In the genomic region with DNA sequence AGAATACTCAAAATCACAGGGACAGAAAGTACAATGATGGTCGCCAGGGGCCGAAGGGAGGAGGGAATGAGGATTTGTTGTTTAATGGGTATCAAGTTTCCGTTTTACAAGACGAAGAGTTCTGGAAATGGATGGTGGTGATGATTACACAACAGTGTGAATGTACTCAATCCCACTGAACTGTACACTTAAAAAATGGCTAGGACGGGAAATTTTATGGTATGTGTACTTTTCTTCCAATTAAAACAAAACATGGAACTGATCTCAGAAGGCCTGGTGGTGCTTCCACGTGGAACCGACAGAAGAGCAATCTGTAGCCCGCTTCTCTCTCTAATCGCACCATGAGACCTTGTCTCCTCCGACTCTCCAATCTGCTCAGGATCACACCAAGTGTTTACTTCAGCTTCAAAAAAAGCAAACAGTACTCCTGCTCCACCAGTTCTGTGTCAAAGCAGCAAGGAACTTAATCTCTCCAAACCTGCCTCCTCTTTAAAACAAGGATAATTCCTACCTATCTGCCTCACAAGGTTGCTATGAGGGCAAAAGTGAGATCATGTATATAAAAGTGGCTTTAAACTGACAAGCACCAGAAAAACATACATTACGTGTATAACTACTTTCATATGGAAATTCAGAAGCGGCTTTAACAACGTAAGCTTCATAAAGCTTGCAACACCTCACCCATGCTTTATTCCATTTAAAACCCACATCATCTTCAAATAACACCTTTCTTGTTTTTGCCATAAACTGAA, we compare ENCODE assay signal across 1 cellular context.
A peak's percentile ranks its signal among the peaks of the same experiment; 100 is the strongest.
TF ChIP-seq lines count a peak whose summit lies in the region.

No MANE protein-coding gene starts in this region.

TF ChIP-seq in HepG2, 621 proteins besides CTCF, POLR2A, EP300 and RAD21 (continued from another document and continues in another):
- TF ChIP-seq SAP130 (CRISPR knock-in tag; IDR thresholded peaks at IDR 0.05; ENCODE audit: low read depth) (peak; percentile 37; the same call in 1 of the 2 replicates), SIX4 (CRISPR knock-in tag; IDR thresholded peaks at IDR 0.05) (peak; percentile 76), NCOA2 (CRISPR knock-in tag; IDR thresholded peaks at IDR 0.05) (no peak), ZKSCAN1 (IDR thresholded peaks at IDR 0.05; ENCODE audit: low read length) (no peak), PPARG (CRISPR knock-in tag; conservative IDR thresholded peaks at IDR 0.05) (no peak), NFATC3 (CRISPR knock-in tag; IDR thresholded peaks at IDR 0.05) (no peak), GATAD2A (CRISPR knock-in tag; IDR thresholded peaks at IDR 0.05) (peak; percentile 44), PRMT3 (CRISPR knock-in tag; IDR thresholded peaks at IDR 0.05; ENCODE audit: borderline replicate concordance, low read depth) (no peak), U2AF2 (IDR thresholded peaks at IDR 0.05; ENCODE audit: low read depth, low read length) (no peak), SIX1 (CRISPR knock-in tag; IDR thresholded peaks at IDR 0.05; ENCODE audit: borderline replicate concordance) (peak; percentile 99), ARHGAP35 (CRISPR knock-in tag; IDR thresholded peaks at IDR 0.05; ENCODE audit: borderline replicate concordance) (no peak), PAF1 (CRISPR knock-in tag; IDR thresholded peaks at IDR 0.05) (no peak), TEAD3 (CRISPR knock-in tag; optimal IDR thresholded peaks at IDR 0.05; ENCODE audit: borderline replicate concordance) (peak; percentile 34), SMYD3 (CRISPR knock-in tag; IDR thresholded peaks at IDR 0.05) (peak; percentile 77; the same call in 1 of the 2 replicates), DMAP1 (CRISPR knock-in tag; IDR thresholded peaks at IDR 0.05) (peak; percentile 28; the same call in 1 of the 2 replicates), ZNF12 (CRISPR knock-in tag; IDR thresholded peaks at IDR 0.05) (no peak), TCF7 (IDR thresholded peaks at IDR 0.05; ENCODE audit: low read depth) (no peak), SOX13 (IDR thresholded peaks at IDR 0.05) (no peak), SOX13 (CRISPR knock-in tag; conservative IDR thresholded peaks at IDR 0.05 in 1 of 2, IDR thresholded peaks at IDR 0.05 in 1 of 2) (peak in 1 of 2 experiments; percentile 17; a peak in 1 of 4 replicates), TARDBP (CRISPR knock-in tag; IDR thresholded peaks at IDR 0.05) (peak; percentile 51; the same call in 1 of the 2 replicates), RFX1 (IDR thresholded peaks at IDR 0.05) (no peak), CEBPB (IDR thresholded peaks at IDR 0.05; ENCODE audit: borderline replicate concordance, low read depth, low read length) (peak; percentile 80), REPIN1 (CRISPR knock-in tag; IDR thresholded peaks at IDR 0.05; ENCODE audit: borderline replicate concordance, low read depth) (peak; percentile 23; the same call in 1 of the 2 replicates), SMAD3 (CRISPR knock-in tag; IDR thresholded peaks at IDR 0.05) (0 out of 2 replicates have a peak, but pooled peaks have one; percentile 1), CEBPG (CRISPR knock-in tag; IDR thresholded peaks at IDR 0.05) (peak; percentile 81), ELF4 (CRISPR knock-in tag; IDR thresholded peaks at IDR 0.05; ENCODE audit: borderline replicate concordance) (0 out of 2 replicates have a peak, but pooled peaks have one; percentile 42)
- TF ChIP-seq, protein P1, sequence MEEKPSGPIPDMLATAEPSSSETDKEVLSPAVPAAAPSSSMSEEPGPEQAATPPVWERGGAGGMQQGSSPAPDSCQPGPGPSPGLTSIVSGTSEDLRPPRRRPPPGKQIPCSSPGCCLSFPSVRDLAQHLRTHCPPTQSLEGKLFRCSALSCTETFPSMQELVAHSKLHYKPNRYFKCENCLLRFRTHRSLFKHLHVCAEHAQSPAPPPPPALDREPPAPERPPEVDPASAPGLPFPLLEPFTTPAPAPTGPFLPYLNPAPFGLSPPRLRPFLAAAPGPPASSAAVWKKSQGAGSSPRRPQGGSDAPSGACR (CRISPR knock-in tag; IDR thresholded peaks at IDR 0.05) = no peak
- TF ChIP-seq, protein P2, sequence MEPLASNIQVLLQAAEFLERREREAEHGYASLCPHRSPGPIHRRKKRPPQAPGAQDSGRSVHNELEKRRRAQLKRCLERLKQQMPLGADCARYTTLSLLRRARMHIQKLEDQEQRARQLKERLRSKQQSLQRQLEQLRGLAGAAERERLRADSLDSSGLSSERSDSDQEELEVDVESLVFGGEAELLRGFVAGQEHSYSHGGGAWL (CRISPR knock-in tag; IDR thresholded peaks at IDR 0.05) = no peak
- TF ChIP-seq, protein P3, sequence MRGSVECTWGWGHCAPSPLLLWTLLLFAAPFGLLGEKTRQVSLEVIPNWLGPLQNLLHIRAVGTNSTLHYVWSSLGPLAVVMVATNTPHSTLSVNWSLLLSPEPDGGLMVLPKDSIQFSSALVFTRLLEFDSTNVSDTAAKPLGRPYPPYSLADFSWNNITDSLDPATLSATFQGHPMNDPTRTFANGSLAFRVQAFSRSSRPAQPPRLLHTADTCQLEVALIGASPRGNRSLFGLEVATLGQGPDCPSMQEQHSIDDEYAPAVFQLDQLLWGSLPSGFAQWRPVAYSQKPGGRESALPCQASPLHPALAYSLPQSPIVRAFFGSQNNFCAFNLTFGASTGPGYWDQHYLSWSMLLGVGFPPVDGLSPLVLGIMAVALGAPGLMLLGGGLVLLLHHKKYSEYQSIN (CRISPR knock-in tag; IDR thresholded peaks at IDR 0.05; ENCODE audit: borderline replicate concordance) = no peak
- TF ChIP-seq, protein P4, sequence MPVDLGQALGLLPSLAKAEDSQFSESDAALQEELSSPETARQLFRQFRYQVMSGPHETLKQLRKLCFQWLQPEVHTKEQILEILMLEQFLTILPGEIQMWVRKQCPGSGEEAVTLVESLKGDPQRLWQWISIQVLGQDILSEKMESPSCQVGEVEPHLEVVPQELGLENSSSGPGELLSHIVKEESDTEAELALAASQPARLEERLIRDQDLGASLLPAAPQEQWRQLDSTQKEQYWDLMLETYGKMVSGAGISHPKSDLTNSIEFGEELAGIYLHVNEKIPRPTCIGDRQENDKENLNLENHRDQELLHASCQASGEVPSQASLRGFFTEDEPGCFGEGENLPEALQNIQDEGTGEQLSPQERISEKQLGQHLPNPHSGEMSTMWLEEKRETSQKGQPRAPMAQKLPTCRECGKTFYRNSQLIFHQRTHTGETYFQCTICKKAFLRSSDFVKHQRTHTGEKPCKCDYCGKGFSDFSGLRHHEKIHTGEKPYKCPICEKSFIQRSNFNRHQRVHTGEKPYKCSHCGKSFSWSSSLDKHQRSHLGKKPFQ (CRISPR knock-in tag; IDR thresholded peaks at IDR 0.05; ENCODE audit: insufficient replicate concordance) = peak; percentile 14
- TF ChIP-seq, protein P5, sequence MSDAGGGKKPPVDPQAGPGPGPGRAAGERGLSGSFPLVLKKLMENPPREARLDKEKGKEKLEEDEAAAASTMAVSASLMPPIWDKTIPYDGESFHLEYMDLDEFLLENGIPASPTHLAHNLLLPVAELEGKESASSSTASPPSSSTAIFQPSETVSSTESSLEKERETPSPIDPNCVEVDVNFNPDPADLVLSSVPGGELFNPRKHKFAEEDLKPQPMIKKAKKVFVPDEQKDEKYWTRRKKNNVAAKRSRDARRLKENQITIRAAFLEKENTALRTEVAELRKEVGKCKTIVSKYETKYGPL (CRISPR knock-in tag; IDR thresholded peaks at IDR 0.05) = peak; percentile 74; the same call in 1 of the 2 replicates
- TF ChIP-seq, protein P6, sequence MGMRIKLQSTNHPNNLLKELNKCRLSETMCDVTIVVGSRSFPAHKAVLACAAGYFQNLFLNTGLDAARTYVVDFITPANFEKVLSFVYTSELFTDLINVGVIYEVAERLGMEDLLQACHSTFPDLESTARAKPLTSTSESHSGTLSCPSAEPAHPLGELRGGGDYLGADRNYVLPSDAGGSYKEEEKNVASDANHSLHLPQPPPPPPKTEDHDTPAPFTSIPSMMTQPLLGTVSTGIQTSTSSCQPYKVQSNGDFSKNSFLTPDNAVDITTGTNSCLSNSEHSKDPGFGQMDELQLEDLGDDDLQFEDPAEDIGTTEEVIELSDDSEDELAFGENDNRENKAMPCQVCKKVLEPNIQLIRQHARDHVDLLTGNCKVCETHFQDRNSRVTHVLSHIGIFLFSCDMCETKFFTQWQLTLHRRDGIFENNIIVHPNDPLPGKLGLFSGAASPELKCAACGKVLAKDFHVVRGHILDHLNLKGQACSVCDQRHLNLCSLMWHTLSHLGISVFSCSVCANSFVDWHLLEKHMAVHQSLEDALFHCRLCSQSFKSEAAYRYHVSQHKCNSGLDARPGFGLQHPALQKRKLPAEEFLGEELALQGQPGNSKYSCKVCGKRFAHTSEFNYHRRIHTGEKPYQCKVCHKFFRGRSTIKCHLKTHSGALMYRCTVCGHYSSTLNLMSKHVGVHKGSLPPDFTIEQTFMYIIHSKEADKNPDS (CRISPR knock-in tag; IDR thresholded peaks at IDR 0.05) = no peak
- TF ChIP-seq, protein P7, sequence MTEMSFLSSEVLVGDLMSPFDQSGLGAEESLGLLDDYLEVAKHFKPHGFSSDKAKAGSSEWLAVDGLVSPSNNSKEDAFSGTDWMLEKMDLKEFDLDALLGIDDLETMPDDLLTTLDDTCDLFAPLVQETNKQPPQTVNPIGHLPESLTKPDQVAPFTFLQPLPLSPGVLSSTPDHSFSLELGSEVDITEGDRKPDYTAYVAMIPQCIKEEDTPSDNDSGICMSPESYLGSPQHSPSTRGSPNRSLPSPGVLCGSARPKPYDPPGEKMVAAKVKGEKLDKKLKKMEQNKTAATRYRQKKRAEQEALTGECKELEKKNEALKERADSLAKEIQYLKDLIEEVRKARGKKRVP (CRISPR knock-in tag; IDR thresholded peaks at IDR 0.05) = peak in 1 of 2 experiments; percentile 60; a peak in 2 of 4 replicates
- TF ChIP-seq, protein P8, sequence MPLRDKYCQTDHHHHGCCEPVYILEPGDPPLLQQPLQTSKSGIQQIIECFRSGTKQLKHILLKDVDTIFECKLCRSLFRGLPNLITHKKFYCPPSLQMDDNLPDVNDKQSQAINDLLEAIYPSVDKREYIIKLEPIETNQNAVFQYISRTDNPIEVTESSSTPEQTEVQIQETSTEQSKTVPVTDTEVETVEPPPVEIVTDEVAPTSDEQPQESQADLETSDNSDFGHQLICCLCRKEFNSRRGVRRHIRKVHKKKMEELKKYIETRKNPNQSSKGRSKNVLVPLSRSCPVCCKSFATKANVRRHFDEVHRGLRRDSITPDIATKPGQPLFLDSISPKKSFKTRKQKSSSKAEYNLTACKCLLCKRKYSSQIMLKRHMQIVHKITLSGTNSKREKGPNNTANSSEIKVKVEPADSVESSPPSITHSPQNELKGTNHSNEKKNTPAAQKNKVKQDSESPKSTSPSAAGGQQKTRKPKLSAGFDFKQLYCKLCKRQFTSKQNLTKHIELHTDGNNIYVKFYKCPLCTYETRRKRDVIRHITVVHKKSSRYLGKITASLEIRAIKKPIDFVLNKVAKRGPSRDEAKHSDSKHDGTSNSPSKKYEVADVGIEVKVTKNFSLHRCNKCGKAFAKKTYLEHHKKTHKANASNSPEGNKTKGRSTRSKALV (CRISPR knock-in tag; IDR thresholded peaks at IDR 0.05) = no peak
- TF ChIP-seq, protein P9, sequence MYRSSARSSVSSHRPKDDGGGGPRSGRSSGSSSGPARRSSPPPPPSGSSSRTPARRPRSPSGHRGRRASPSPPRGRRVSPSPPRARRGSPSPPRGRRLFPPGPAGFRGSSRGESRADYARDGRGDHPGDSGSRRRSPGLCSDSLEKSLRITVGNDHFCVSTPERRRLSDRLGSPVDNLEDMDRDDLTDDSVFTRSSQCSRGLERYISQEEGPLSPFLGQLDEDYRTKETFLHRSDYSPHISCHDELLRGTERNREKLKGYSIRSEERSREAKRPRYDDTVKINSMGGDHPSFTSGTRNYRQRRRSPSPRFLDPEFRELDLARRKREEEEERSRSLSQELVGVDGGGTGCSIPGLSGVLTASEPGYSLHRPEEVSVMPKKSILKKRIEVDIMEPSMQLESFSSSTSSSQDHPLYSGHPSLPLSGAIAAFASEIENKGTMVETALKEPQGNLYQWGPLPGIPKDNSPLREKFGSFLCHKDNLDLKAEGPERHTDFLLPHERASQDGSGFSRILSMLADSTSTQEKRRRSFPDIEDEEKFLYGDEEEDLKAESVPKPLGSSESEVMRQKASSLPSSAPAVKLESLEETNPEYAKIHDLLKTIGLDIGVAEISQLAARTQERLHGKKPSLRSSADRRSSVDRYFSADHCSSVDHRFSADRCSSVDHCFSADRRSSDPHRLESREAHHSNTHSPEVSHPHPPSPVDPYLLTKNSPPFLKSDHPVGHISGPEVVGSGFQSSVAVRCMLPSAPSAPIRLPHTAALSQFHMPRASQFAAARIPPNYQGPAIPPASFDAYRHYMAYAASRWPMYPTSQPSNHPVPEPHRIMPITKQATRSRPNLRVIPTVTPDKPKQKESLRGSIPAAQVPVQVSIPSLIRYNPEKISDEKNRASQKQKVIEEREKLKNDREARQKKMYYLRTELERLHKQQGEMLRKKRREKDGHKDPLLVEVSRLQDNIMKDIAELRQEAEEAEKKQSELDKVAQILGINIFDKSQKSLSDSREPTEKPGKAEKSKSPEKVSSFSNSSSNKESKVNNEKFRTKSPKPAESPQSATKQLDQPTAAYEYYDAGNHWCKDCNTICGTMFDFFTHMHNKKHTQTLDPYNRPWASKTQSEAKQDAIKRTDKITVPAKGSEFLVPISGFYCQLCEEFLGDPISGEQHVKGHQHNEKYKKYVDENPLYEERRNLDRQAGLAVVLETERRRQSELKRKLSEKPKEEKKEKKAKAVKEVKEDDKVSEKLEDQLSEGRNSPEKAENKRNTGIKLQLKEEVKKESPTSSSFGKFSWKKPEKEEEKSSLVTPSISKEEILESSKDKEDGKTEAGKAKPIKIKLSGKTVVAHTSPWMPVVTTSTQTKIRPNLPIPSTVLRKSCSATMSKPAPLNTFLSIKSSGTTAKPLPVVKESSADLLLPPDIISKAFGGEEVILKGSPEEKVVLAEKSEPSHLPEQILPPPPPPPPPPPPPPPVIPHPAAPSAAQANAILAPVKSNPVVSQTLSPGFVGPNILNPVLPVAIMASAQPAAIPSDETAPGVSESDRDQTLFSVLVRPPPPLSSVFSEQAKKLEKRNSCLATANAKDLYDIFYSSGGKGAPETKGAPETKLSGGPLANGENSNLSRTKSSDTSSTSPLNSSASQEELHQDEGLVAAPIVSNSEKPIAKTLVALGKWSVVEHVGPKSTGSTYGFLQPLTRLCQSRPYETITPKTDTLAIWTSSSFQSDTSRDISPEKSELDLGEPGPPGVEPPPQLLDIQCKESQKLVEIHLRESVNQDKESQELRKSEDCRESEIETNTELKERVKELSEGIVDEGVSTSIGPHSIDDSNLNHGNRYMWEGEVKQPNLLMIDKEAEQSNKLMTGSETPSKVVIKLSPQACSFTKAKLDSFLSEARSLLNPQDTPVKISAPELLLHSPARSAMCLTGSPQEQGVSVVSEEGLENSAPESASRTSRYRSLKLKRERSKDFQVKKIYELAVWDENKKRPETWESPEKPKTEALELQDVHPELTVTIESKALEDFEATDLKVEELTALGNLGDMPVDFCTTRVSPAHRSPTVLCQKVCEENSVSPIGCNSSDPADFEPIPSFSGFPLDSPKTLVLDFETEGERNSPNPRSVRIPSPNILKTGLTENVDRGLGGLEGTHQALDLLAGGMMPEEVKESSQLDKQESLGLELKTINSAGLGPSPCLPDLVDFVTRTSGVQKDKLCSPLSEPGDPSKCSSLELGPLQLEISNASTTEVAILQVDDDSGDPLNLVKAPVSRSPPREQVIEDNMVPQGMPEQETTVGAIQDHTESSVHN (CRISPR knock-in tag; IDR thresholded peaks at IDR 0.05) = no peak
- TF ChIP-seq, protein P10, sequence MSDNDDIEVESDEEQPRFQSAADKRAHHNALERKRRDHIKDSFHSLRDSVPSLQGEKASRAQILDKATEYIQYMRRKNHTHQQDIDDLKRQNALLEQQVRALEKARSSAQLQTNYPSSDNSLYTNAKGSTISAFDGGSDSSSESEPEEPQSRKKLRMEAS (IDR thresholded peaks at IDR 0.05) = peak; percentile 32; the same call in 1 of the 2 replicates
